ENCODE assay signal across 8 cellular contexts in genomic region chr3:33440578-33441321, GRCh38.
DNase-seq lines count a peak whose midpoint lies in the region; ATAC-seq lines count a peak whose summit lies in the region.

No MANE protein-coding gene starts in this region.

- ATAC-seq in GM18517 (IDR thresholded peaks at IDR 0.05; ENCODE audit: unreplicated experiment) (peak; percentile 88), HG03025 (IDR thresholded peaks at IDR 0.05; ENCODE audit: low FRiP score, unreplicated experiment) (peak; percentile 86)
- peak; percentile 84 for ATAC-seq in central memory CD8-positive, alpha-beta T cell (replicated peaks; ENCODE audit: extremely low read depth, poor library complexity, severe bottlenecking)

- no peaks in the 10 kb centered on the region for H3K9me3 Mint-ChIP-seq in central memory CD8-positive, alpha-beta T cell

- peaks cover 43% of the 10 kb centered on the region for H3K4me1 Mint-ChIP-seq in central memory CD8-positive, alpha-beta T cell

- peaks cover 18% of the 10 kb centered on the region for H3K36me3 Mint-ChIP-seq in central memory CD8-positive, alpha-beta T cell (ENCODE audit: insufficient read depth)

- DNase-seq in AG08395 (ENCODE audit: low spot score) (peak; percentile 99), NCI-H2029 treated with DMSO at 0.1 percent for 48 hours (lab: John Stamatoyannopoulos, UW) (peak; percentile 99), T1000 (lab: John Stamatoyannopoulos, UW) (peak; percentile 99), islet precursor cell (peak; percentile 100)
- peak; percentile 90 to 95 for DNase-seq in central memory CD8-positive, alpha-beta T cell (ENCODE audit: low spot score in 2 of 2)
- peak; percentile 84 to 93 for DNase-seq in stimulated activated CD4-positive, alpha-beta T cell treated with anti-CD3 and anti-CD28 coated beads, Interleukin-15, amount 100 ng/mL, for 1 hour (ENCODE audit: low read depth in 1 of 2, low spot score in 1 of 2)

- H3K4me3 Mint-ChIP-seq in central memory CD8-positive, alpha-beta T cell = peak overlapping the region; percentile 99

- H3K27ac Mint-ChIP-seq in central memory CD8-positive, alpha-beta T cell (ENCODE audit: low read depth) = peak overlapping the region; percentile 100

- H3K27me3 Mint-ChIP-seq in central memory CD8-positive, alpha-beta T cell = no peaks in the 10 kb centered on the region

Comparison
In these comparisons a context has a peak if more than half of its experiments do, and no peak if none do; other contexts are left out.
1. Peak in every context shown above with its lines: DNase-seq and ATAC-seq.